ENCODE assay signal across 15 cellular contexts in the genomic region with DNA sequence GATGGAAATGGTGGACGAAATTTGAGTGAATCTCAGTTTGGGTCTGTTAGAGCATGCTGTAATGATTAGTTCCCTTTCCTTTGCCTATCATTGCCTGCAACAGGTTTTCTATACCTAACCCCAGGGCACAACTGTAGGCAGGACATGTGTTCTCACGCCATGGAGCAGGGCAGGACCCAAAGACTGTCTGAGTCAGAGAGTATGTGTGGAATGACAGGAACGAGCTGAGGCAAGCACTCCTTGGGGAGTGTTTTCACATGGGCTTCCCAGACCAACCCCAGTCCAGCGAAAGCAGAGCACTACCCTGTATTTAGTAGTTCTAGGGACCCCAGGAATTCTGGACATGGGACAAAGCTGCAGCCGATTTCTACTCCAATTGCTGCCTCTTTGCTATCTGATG.
DNase-seq lines count a peak whose midpoint lies in the region; ATAC-seq and TF ChIP-seq lines count a peak whose summit lies in the region.
"Had no signal": no experiment of that assay in that cellular context is flagged by ENCODE, and none has a peak within 500 bp of the region (broad histone marks: within the 10 kb centered on the region; RNA-seq: fewer than 3 reads in every experiment).

No MANE protein-coding gene starts in this region.

- no peaks in the 10 kb centered on the region for H3K79me2 ChIP-seq in SK-N-SH (ENCODE audit: insufficient read depth)
- H3K79me2 ChIP-seq: parathyroid adenoma had no signal

- no peaks in the 10 kb centered on the region for H4K20me1 ChIP-seq in SK-N-SH (ENCODE audit: insufficient read depth)

- no peak for TF ChIP-seq RAD21 in SK-N-SH (IDR thresholded peaks at IDR 0.05; ENCODE audit: low read length)

- H3K27me3 ChIP-seq in SK-N-SH (ENCODE audit: insufficient read depth) (no peaks in the 10 kb centered on the region), esophagus squamous epithelium (no peaks in the 10 kb centered on the region), uterus (no peaks in the 10 kb centered on the region)
- H3K27me3 ChIP-seq: adrenal gland had no signal

- ATAC-seq in SK-N-SH treated with all-trans-retinoic acid at 6 μM for 48 hours: peak; percentile 86

- CTCF ChIA-PET in SK-N-SH (lab: Yijun Ruan, JAX): interaction anchor here (1.0 kb wide), 1 partner anchor 10 kb away, joined by 3 read pairs; no protein-coding TSS in a partner anchor

- H3K9me2 ChIP-seq in SK-N-SH: no peaks in the 10 kb centered on the region

- H3K4me3 ChIP-seq in SK-N-SH (ENCODE audit: low read depth in 2 of 2, low read length in 1 of 2): no peak overlapping the region
- no peak overlapping the region for H3K4me3 ChIP-seq in esophagus squamous epithelium
- H3K4me3 ChIP-seq in uterus: no peak overlapping the region
- H3K4me3 ChIP-seq: adrenal gland had no signal

- H3K4me1 ChIP-seq in SK-N-SH (ENCODE audit: control insufficient read depth in 1 of 2, insufficient read depth in 2 of 2, low read depth in 1 of 2, low read length in 1 of 2): no peaks in the 10 kb centered on the region
- peaks cover 0 to 10% (median 0%) of the 10 kb centered on the region in 3 donors for H3K4me1 ChIP-seq in esophagus squamous epithelium
- H3K4me1 ChIP-seq in uterus: no peaks in the 10 kb centered on the region
- H3K4me1 ChIP-seq: adrenal gland, parathyroid adenoma had no signal

- no peaks in the 10 kb centered on the region for H3F3A ChIP-seq in SK-N-SH (replicated peaks; ENCODE audit: insufficient read depth)

- H3K9me3 ChIP-seq in SK-N-SH: no peaks in the 10 kb centered on the region
- H3K9me3 ChIP-seq in esophagus squamous epithelium: no peaks in the 10 kb centered on the region
- no peaks in the 10 kb centered on the region for H3K9me3 ChIP-seq in uterus
- H3K9me3 ChIP-seq: adrenal gland had no signal

- H2AFZ ChIP-seq in SK-N-SH (ENCODE audit: low read depth): no peak overlapping the region
- H2AFZ ChIP-seq: parathyroid adenoma had no signal

- H3K27ac ChIP-seq in SK-N-SH (ENCODE audit: low read depth in 2 of 2, low read length in 1 of 2) (no peak overlapping the region), esophagus squamous epithelium (peak overlapping the region in 2 of 4 donors; percentile 6 to 23), uterus (no peak overlapping the region)
- H3K27ac ChIP-seq: 22Rv1, adrenal gland, parathyroid adenoma had no signal

- DNase-seq in SK-N-SH (no peak), astrocyte of the hippocampus (ENCODE audit: low read depth, low spot score) (peak; percentile 52), islet precursor cell (peak; percentile 98), ureter (ENCODE audit: low spot score) (peak; percentile 54), esophagus squamous epithelium (lab: John Stamatoyannopoulos, UW) (no peak), pons (ENCODE audit: low spot score) (no peak), uterus (no peak)
- DNase-seq: activated CD8-positive, alpha-beta memory T cell treated with anti-CD3 and anti-CD28 coated beads for 24 hours; adrenal gland; NCI-H1048; NCI-H526 treated with DMSO at 0.1 percent for 48 hours; SW 1271 had no signal

- no peak for TF ChIP-seq CTCF in SK-N-SH (IDR thresholded peaks at IDR 0.05)
- no peak for TF ChIP-seq CTCF in esophagus squamous epithelium (IDR thresholded peaks at IDR 0.05)
- TF ChIP-seq CTCF in uterus (IDR thresholded peaks at IDR 0.05): no peak

- TF ChIP-seq POLR2A in esophagus squamous epithelium (IDR thresholded peaks at IDR 0.05) (no peak), uterus (IDR thresholded peaks at IDR 0.05) (no peak)

- no peak for TF ChIP-seq EP300 in SK-N-SH (IDR thresholded peaks at IDR 0.05; ENCODE audit: borderline replicate concordance in 1 of 2, low read depth in 1 of 2, low read length in 1 of 2)

- POLR2A ChIA-PET in SK-N-SH (lab: Yijun Ruan, JAX): no interaction called here

- H3K36me3 ChIP-seq in SK-N-SH (replicated peaks in 1 of 2; ENCODE audit: control insufficient read depth in 1 of 2, insufficient read depth in 2 of 2, low read length in 1 of 2) (no peaks in the 10 kb centered on the region), esophagus squamous epithelium (no peaks in the 10 kb centered on the region), uterus (no peaks in the 10 kb centered on the region)
- H3K36me3 ChIP-seq: adrenal gland had no signal

- intact Hi-C loops in esophagus squamous epithelium (cut with DNase I) (no loop called here), uterus (cut with DNase I; ENCODE audit: low total_unique reads) (no loop called here)

- no peak overlapping the region for H3K9ac ChIP-seq in SK-N-SH
- H3K9ac ChIP-seq: parathyroid adenoma had no signal

- H3K4me2 ChIP-seq in SK-N-SH: no peak overlapping the region

- WGBS in SK-N-SH (ENCODE audit: low lambda C conversion rate): 83% methylated on average over 4 of the region's 5 CpGs
- 34 to 41% methylated on average over 4 of the region's 5 CpGs for WGBS in esophagus squamous epithelium, 2 donors

TF ChIP-seq in SK-N-SH treated with all-trans-retinoic acid at 6 μM for 48 hours, 23 proteins besides CTCF, POLR2A, EP300 and RAD21:
- TF ChIP-seq ARNTL (CRISPR knock-in tag; IDR thresholded peaks at IDR 0.05; ENCODE audit: borderline replicate concordance, low read depth) (no peak), ZFP30 (CRISPR knock-in tag; IDR thresholded peaks at IDR 0.05) (no peak), SNAI2 (CRISPR knock-in tag; IDR thresholded peaks at IDR 0.05) (no peak)

TF ChIP-seq in SK-N-SH, 30 proteins besides CTCF, POLR2A, EP300 and RAD21:
- TF ChIP-seq RFX5 (IDR thresholded peaks at IDR 0.05; ENCODE audit: low read length) (no peak), MXI1 (IDR thresholded peaks at IDR 0.05; ENCODE audit: low read depth, low read length) (no peak), YY1 (IDR thresholded peaks at IDR 0.05; ENCODE audit: low read depth) (no peak), GATA2 (CRISPR knock-in tag; IDR thresholded peaks at IDR 0.05) (no peak), EZH2phosphoT487 (IDR thresholded peaks at IDR 0.05; ENCODE audit: borderline replicate concordance, low read depth) (no peak), ELF1 (IDR thresholded peaks at IDR 0.05) (no peak), CHD2 (IDR thresholded peaks at IDR 0.05; ENCODE audit: low read length, partially characterized antibody) (no peak), NRF1 (IDR thresholded peaks at IDR 0.05; ENCODE audit: low read depth, low read length) (no peak), JUND (IDR thresholded peaks at IDR 0.05) (no peak)
- TF ChIP-seq, protein P1, sequence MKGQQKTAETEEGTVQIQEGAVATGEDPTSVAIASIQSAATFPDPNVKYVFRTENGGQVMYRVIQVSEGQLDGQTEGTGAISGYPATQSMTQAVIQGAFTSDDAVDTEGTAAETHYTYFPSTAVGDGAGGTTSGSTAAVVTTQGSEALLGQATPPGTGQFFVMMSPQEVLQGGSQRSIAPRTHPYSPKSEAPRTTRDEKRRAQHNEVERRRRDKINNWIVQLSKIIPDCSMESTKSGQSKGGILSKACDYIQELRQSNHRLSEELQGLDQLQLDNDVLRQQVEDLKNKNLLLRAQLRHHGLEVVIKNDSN (IDR thresholded peaks at IDR 0.05; ENCODE audit: borderline replicate concordance, low read depth): no peak

Comparison
In these comparisons a context has a peak if more than half of its experiments do, and no peak if none do; other contexts are left out.
1. DNase-seq: peak in astrocyte of the hippocampus (single experiment), islet precursor cell (single experiment) and ureter (single experiment); none in SK-N-SH (single experiment), esophagus squamous epithelium (single experiment), pons (single experiment) and uterus (0 of 2).